8 cellular contexts compared by ENCODE assay signal in genomic region chr12:132887513-132888341, GRCh38. TPM values are rescaled to one million over a fixed set of nuclear protein-coding genes. Genes with fewer than 3 reads are reported as not detected.
DNase-seq lines count a peak whose midpoint lies in the region; ATAC-seq and TF ChIP-seq lines count a peak whose summit lies in the region.

Gene CHFR, minus strand, starts transcription at chr12:132887605. Its CDS starts 277 bp downstream, at chr12:132887328.

- peak within 1 kb of the TSS; percentile 97 for H3K4me3 Mint-ChIP-seq in activated CD4-positive, alpha-beta T cell treated with anti-CD3 and anti-CD28 coated beads, Interleukin-2, amount 10 ng/mL, durations not matched to agents 7 days and 5 days

- no peaks in the 10 kb centered on the region for H3K36me3 ChIP-seq in A673 (ENCODE audit: insufficient read depth, low read length, poor library complexity, severe bottlenecking)

- H3K4me3 ChIP-seq in A673 (ENCODE audit: low read depth, low read length, poor library complexity, severe bottlenecking) (peak within 1 kb of the TSS; percentile 66), coronary artery (peak within 1 kb of the TSS; percentile 89)

- H3K36me3 Mint-ChIP-seq in activated CD4-positive, alpha-beta T cell treated with anti-CD3 and anti-CD28 coated beads, Interleukin-2, amount 10 ng/mL, durations not matched to agents 7 days and 5 days (ENCODE audit: low read depth) = peaks cover 56% of the 10 kb centered on the region

- no peaks in the 10 kb centered on the region for H3K4me1 ChIP-seq in A673 (ENCODE audit: insufficient read depth, low read length, poor library complexity, severe bottlenecking)

- H3K27ac ChIP-seq in A673 (ENCODE audit: low read depth, low read length, poor library complexity, severe bottlenecking) (peak within 1 kb of the TSS; percentile 83), coronary artery (peak within 1 kb of the TSS; percentile 74 to 93)

- peak within 1 kb of the TSS; percentile 100 for H3K27ac Mint-ChIP-seq in activated CD4-positive, alpha-beta T cell treated with anti-CD3 and anti-CD28 coated beads, Interleukin-2, amount 10 ng/mL, durations not matched to agents 7 days and 5 days

- no peaks in the 10 kb centered on the region for H3K27me3 Mint-ChIP-seq in activated CD4-positive, alpha-beta T cell treated with anti-CD3 and anti-CD28 coated beads, Interleukin-2, amount 10 ng/mL, durations not matched to agents 7 days and 5 days

- no peaks in the 10 kb centered on the region for H3K27me3 ChIP-seq in A673 (replicated peaks; ENCODE audit: insufficient read depth, low read depth, low read length, poor library complexity)

- intact Hi-C loops in A673 (cut with micrococcal nuclease; ENCODE audit: unreplicated experiment) = no loop called here

- POLR2A ChIA-PET in A673 (lab: Charles Lee; ENCODE audit: low non-redundant PET) = no interaction called here
- POLR2A ChIA-PET in activated CD4-positive, alpha-beta T cell treated with anti-CD3 and anti-CD28 coated beads, Interleukin-2, amount 10 ng/mL, durations not matched to agents 7 days and 5 days (lab: Charles Lee) = interaction anchor here (0.8 to 1.0 kb wide), 2 partner anchors 12 to 54 kb away, joined by 3 to 5 read pairs; no protein-coding TSS in a partner anchor

- TF ChIP-seq CTCF in A673 (conservative IDR thresholded peaks at IDR 0.05; ENCODE audit: low read depth, low read length) (no peak), coronary artery (IDR thresholded peaks at IDR 0.05) (no peak)

- CTCF ChIA-PET in A673 (lab: Charles Lee) = no interaction called here
- CTCF ChIA-PET in activated CD4-positive, alpha-beta T cell treated with anti-CD3 and anti-CD28 coated beads, Interleukin-2, amount 10 ng/mL, durations not matched to agents 7 days and 5 days (lab: Charles Lee) = interaction anchor here (0.9 kb wide), 2 partner anchors 17 to 123 kb away, joined by 3 read pairs; no protein-coding TSS in a partner anchor

- ATAC-seq in GM18870 (IDR thresholded peaks at IDR 0.05; ENCODE audit: unreplicated experiment) = peak; percentile 84
- ATAC-seq in HG03135 (IDR thresholded peaks at IDR 0.05; ENCODE audit: unreplicated experiment) = peak; percentile 98

- DNase-seq in A673 (ENCODE audit: low spot score) (peak; percentile 98), NCI-H446 (lab: John Stamatoyannopoulos, UW) (peak; percentile 77 to 97), coronary artery (ENCODE audit: low spot score) (peak; percentile 98), kidney tubule cell (ENCODE audit: low spot score) (peak; percentile 99)
- peak; percentile 96 for DNase-seq in activated CD4-positive, alpha-beta T cell treated with anti-CD3 and anti-CD28 coated beads, Interleukin-2, amount 10 ng/mL, durations not matched to agents 7 days and 5 days
- DNase-seq in stimulated activated CD4-positive, alpha-beta T cell treated with anti-CD3 and anti-CD28 coated beads, Interleukin-1b, Interleukin-23, amount 100 ng/mL, for 1 hour (ENCODE audit: low read depth in 2 of 2) = peak; percentile 74 to 83

- H3K4me1 Mint-ChIP-seq in activated CD4-positive, alpha-beta T cell treated with anti-CD3 and anti-CD28 coated beads, Interleukin-2, amount 10 ng/mL, durations not matched to agents 7 days and 5 days = peaks cover 23% of the 10 kb centered on the region

- peaks cover 22% of the 10 kb centered on the region for H3K9me3 ChIP-seq in A673 (ENCODE audit: low read depth, low read length, poor library complexity, severe bottlenecking)

- TSS peak; percentile 94 for BruUV-seq in A673 (replicated peaks; lab: Mats Ljungman, UMichigan)

- H3K9me3 Mint-ChIP-seq in activated CD4-positive, alpha-beta T cell treated with anti-CD3 and anti-CD28 coated beads, Interleukin-2, amount 10 ng/mL, durations not matched to agents 7 days and 5 days = peaks cover 20% of the 10 kb centered on the region

RNA-seq across cellular contexts. Expression of gene CHFR, which starts in this region (rescaled TPM):
- total RNA-seq in A673 (2021) = 39.2 and 44.9 TPM in 2 replicates
- total RNA-seq in activated CD4-positive, alpha-beta T cell treated with anti-CD3 and anti-CD28 coated beads, Interleukin-2, amount 10 ng/mL, durations not matched to agents 7 days and 5 days = 10 to 100 TPM; 71.4 to 88.9 TPM

Comparison
In these comparisons a context has a peak if more than half of its experiments do, and no peak if none do; other contexts are left out.
1. Peak in every context shown above with its lines: DNase-seq, ATAC-seq, H3K4me3 ChIP-seq and H3K27ac ChIP-seq.